In the genomic region with DNA sequence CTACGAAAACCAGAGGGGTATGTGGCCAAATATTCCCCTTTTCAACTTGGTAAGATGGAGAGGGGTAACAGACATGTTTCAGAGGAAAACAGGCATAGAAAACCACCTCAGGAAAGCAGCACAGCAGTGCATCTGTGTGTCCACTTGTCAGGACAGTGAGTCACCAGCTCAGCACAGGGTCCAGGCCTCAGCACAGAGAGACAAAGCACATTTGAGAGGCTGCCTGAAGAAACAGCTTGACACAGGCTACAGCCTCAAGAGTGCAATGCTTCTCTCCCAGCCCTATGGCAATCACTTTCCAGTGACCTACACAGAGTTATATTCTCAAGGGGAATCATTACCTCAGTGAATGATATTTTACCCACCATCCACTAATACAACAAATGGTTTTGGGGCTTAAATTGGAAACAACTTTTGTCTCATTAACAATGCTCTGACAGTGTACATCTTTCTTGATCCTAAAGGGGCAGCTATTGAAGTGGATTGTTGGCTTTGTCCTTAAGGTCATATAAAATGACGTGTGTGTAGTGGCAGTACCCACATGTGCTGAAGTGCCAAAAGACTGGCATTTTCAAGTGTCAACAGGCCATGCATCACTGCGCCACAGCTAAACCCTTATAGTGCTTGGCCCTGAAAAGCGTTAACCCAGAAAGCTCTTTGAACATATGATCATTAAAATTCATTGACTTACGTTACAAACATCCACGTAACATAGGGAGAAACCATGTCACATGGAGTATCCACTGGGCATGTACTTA, we compare ENCODE assay signal across 1 cellular context.
A peak's percentile ranks its signal among the peaks of the same experiment; 100 is the strongest.
TF ChIP-seq lines count a peak whose summit lies in the region.

No MANE protein-coding gene starts in this region.

TF ChIP-seq in HepG2, 621 proteins besides CTCF, POLR2A, EP300 and RAD21:
- TF ChIP-seq RBM22 (optimal IDR thresholded peaks at IDR 0.05; ENCODE audit: low read length): peak; percentile 82
- TF ChIP-seq MED8 (CRISPR knock-in tag; IDR thresholded peaks at IDR 0.05; ENCODE audit: insufficient replicate concordance): no peak
- TF ChIP-seq FOSL2 (CRISPR knock-in tag; IDR thresholded peaks at IDR 0.05): peak; percentile 57
